In the genomic region with DNA sequence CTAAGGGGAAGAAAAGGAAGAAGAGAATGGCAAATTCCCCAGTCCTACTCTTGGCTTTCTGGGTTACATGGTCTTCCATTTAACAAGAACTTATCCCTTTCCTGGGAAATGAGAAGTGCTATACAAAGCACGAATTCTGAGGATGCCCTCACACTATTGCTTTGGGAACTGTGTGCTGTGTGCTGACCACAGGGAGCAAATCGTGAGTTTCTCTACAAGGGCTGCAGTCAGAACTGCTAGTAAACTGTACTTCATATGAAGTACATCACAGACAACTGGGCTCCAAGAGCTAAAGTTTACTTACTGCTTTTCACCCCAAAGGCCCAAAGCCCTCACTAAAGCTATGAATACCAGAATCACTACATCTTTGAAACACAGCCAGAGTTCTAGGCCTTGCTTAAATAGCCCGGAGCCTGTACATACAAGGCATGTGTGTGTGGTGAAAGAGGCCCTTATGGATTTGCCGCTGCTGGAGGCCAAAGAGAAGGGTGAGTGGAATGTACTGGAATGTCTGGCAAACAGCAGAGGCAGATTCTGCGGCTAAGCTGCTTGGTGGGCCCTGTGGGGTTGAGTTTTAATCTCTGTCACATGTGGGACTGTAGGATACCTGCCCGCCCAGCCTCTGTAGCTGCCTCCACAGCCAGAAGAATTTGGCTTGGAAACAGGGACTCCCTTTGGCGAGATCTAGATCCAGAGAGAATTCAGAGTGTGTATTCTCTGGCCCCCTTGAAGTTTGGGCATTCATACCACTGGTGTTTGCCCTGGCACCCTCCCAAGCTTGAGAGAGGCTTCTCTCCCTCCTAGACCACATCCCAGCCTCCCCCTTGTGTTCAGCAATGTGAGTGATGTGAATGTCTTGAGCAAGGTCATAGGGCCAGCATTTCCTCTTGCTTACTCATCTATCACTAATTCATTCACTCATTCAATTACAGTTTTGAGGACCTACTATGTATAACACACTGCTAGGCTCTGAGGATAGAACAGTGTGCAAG, we compare ENCODE assay signal across 12 cellular contexts. TPM values are rescaled to one million over a fixed set of nuclear protein-coding genes. Genes with fewer than 3 reads are reported as not detected.
A peak's percentile ranks its signal among the peaks of the same experiment; 100 is the strongest.
DNase-seq lines count a peak whose midpoint lies in the region; ATAC-seq and TF ChIP-seq lines count a peak whose summit lies in the region.
"Had no signal": no experiment of that assay in that cellular context is flagged by ENCODE, and none has a peak within 500 bp of the region (broad histone marks: within the 10 kb centered on the region; RNA-seq: fewer than 3 reads in every experiment).

No MANE protein-coding gene starts in this region.

- H3K4me1 ChIP-seq in SJSA1 (replicated peaks) (peaks cover 52% of the 10 kb centered on the region), fibroblast of lung (ENCODE audit: control insufficient read depth, extremely low read depth, insufficient read depth, low read length) (peaks cover 3% of the 10 kb centered on the region)

- H3K9me3 ChIP-seq in SJSA1 (replicated peaks) (no peaks in the 10 kb centered on the region), fibroblast of lung (ENCODE audit: control insufficient read depth, insufficient read depth, low read depth, low read length) (no peaks in the 10 kb centered on the region)

- intact Hi-C loops in sciatic nerve (cut with DNase I) = no loop called here

- TF ChIP-seq CTCF in fibroblast of lung (conservative IDR thresholded peaks at IDR 0.05 in 1 of 2, IDR thresholded peaks at IDR 0.05 in 1 of 2; ENCODE audit: low read depth in 1 of 2, low read length in 2 of 2) = no peak

- H4K20me1 ChIP-seq in fibroblast of lung (ENCODE audit: control insufficient read depth, extremely low read depth, insufficient read depth, low read length) = no peaks in the 10 kb centered on the region

- DNase-seq in GM04503 (ENCODE audit: low read depth) = peak; percentile 54
- peak; percentile 94 to 97 for DNase-seq in SJSA1 (ENCODE audit: low read depth in 1 of 2, low spot score in 2 of 2)
- DNase-seq in fibroblast of lung (ENCODE audit: low read depth in 2 of 2) = peak; percentile 93 to 99
- no peak for DNase-seq in sciatic nerve (ENCODE audit: low spot score)
- no peak for DNase-seq in SK-N-DZ (ENCODE audit: low spot score)
- no peak for DNase-seq in NK-92 (lab: John Stamatoyannopoulos, UW; ENCODE audit: unreplicated experiment)
- no peak for DNase-seq in NCI-H345 treated with DMSO at 0.1 percent for 48 hours (lab: John Stamatoyannopoulos, UW; ENCODE audit: unreplicated experiment)
- DNase-seq: activated CD4-positive, alpha-beta T cell treated with anti-CD3 and anti-CD28 coated beads for 48 hours; NCI-H146; RPMI8226 had no signal

- H3K27me3 ChIP-seq in SJSA1 (replicated peaks) = no peaks in the 10 kb centered on the region
- H3K27me3 ChIP-seq in fibroblast of lung (ENCODE audit: control insufficient read depth, insufficient read depth, low read length) = no peaks in the 10 kb centered on the region

- ATAC-seq in sciatic nerve = peak; percentile 73
- no peak for ATAC-seq in GM18868 (IDR thresholded peaks at IDR 0.05; ENCODE audit: unreplicated experiment)

- H3K36me3 ChIP-seq in SJSA1 (no peaks in the 10 kb centered on the region), fibroblast of lung (ENCODE audit: control insufficient read depth, insufficient read depth, low read length) (no peaks in the 10 kb centered on the region)
- H3K36me3 ChIP-seq: gastroesophageal sphincter had no signal

- no peak overlapping the region for H3K4me2 ChIP-seq in fibroblast of lung (ENCODE audit: extremely low read depth, insufficient read depth, low read length)

- H2AFZ ChIP-seq in fibroblast of lung (ENCODE audit: low read length) = no peak overlapping the region

- H3K4me3 ChIP-seq in SJSA1 = no peak overlapping the region
- no peak overlapping the region for H3K4me3 ChIP-seq in fibroblast of lung (replicated peaks in 1 of 4; ENCODE audit: control extremely low read depth in 1 of 4, insufficient read depth in 1 of 4, low read depth in 3 of 4, low read length in 4 of 4)
- H3K4me3 ChIP-seq: gastroesophageal sphincter had no signal

- peak overlapping the region; percentile 93 for H3K27ac ChIP-seq in SJSA1
- peak overlapping the region; percentile 11 for H3K27ac ChIP-seq in fibroblast of lung (ENCODE audit: insufficient read depth, low read length)
- H3K27ac ChIP-seq: gastroesophageal sphincter had no signal

- no peaks in the 10 kb centered on the region for H3K79me2 ChIP-seq in fibroblast of lung (ENCODE audit: control insufficient read depth, insufficient read depth, low read length)

- no peak overlapping the region for H3K9ac ChIP-seq in fibroblast of lung (ENCODE audit: insufficient read depth, low read length)

RNA-seq across cellular contexts. Expression of a gene that starts 21.9 kb away (rescaled TPM):
- total RNA-seq in SJSA1 (2014; rRNA removed; shearing (Covaris generic)) = 0.47 and 0.61 TPM in 2 replicates
- total RNA-seq in fibroblast of lung = under 0.01 and 0.17 TPM in 2 replicates
- 0.02 TPM in 2 replicates for polyA plus RNA-seq in fibroblast of lung
- 0.03 TPM in 1 of 2 replicates, not detected in the other for polyA plus RNA-seq in fibroblast of lung (2012)
- polyA minus RNA-seq in fibroblast of lung (ENCODE audit: low replicate concordance) = not detected in 2 replicates
- total RNA-seq in sciatic nerve = 0.04 TPM
- 1.1 and 1.5 TPM in 2 replicates for polyA plus RNA-seq in SK-N-DZ (2014; cell fraction: cytosol; rRNA removed)
- polyA plus RNA-seq in SK-N-DZ (2014; cell fraction: nucleus; rRNA removed) = 1.8 and 2.6 TPM in 2 replicates

Comparison
In these comparisons a context has a peak if more than half of its experiments do, and no peak if none do; other contexts are left out.
1. DNase-seq: peak in GM04503 (single experiment), SJSA1 (2 of 2) and fibroblast of lung (2 of 2); none in sciatic nerve (single experiment), SK-N-DZ (single experiment), NK-92 (single experiment) and NCI-H345 treated with DMSO at 0.1 percent for 48 hours (single experiment).